8 cellular contexts compared by ENCODE assay signal in the genomic region with DNA sequence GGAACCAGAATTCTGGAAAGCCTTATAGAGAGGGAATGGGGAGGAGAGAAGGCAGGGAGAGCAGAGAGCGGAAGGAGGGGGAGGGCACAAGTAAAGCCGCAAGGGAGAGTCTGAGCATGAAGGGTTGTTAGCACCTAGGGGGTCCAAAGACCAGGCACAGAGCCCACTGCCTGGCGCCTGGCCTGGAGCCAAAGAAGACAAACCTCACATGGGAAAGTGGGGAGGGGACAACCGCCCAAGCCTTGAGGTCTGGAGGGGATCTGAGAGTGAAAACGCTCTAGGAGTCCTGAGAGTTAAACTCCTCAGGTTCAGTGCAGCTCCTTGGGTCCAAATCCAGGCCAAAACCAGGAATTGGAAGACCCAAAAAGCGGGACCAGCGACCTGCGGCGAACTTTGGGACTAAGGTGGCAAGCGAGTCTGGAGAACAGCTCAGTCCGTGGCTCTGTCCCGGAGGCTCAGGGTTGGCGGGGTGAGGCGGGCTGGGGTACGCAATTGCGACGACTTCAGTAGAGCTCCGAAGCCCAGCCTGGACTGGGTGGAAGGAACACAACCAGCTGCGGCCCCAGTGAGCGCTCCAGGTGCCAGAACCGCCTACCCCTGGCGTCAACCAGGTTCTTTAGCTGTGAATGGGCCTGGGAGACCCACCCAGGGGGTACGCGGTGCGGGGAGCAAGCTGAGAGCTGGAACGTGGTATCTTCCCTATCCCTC. TPM values are rescaled to one million over a fixed set of nuclear protein-coding genes. Genes with fewer than 3 reads are reported as not detected.
DNase-seq lines count a peak whose midpoint lies in the region; ATAC-seq, FAIRE-seq and TF ChIP-seq lines count a peak whose summit lies in the region.

No MANE protein-coding gene starts in this region.

- H3K4me1 ChIP-seq in astrocyte (ENCODE audit: insufficient read depth, low read length): peaks cover 29% of the 10 kb centered on the region
- H3K4me1 ChIP-seq in HepG2 (ENCODE audit: insufficient read depth, low read length): peaks cover 42% of the 10 kb centered on the region

- no peaks in the 10 kb centered on the region for H3K9me3 Mint-ChIP-seq in activated naive CD4-positive, alpha-beta T cell treated with anti-CD3 and anti-CD28 coated beads for 36 hours
- peaks cover 2% of the 10 kb centered on the region for H3K9me3 Mint-ChIP-seq in astrocyte (ENCODE audit: unreplicated experiment)
- no peaks in the 10 kb centered on the region for H3K9me3 Mint-ChIP-seq in type B pancreatic cell

- TF ChIP-seq CTCF in astrocyte (IDR thresholded peaks at IDR 0.05; ENCODE audit: insufficient read depth, low read depth, low read length) (no peak), HepG2 (CRISPR knock-in tag; IDR thresholded peaks at IDR 0.05) (no peak), type B pancreatic cell (conservative IDR thresholded peaks at IDR 0.05) (no peak)

- no peak for TF ChIP-seq RAD21 in HepG2 (CRISPR knock-in tag; IDR thresholded peaks at IDR 0.05)

- WGBS in HepG2 (ENCODE audit: low lambda C conversion rate): 16% methylated on average over 10 of the region's 26 CpGs

- peaks cover 3% of the 10 kb centered on the region for H3K36me3 Mint-ChIP-seq in activated naive CD4-positive, alpha-beta T cell treated with anti-CD3 and anti-CD28 coated beads for 36 hours (ENCODE audit: low read depth)
- H3K36me3 Mint-ChIP-seq in astrocyte (ENCODE audit: low read depth, unreplicated experiment) (peaks cover 2% of the 10 kb centered on the region), type B pancreatic cell (peaks cover 3% of the 10 kb centered on the region)

- peaks cover 22% of the 10 kb centered on the region for H3K4me1 Mint-ChIP-seq in activated naive CD4-positive, alpha-beta T cell treated with anti-CD3 and anti-CD28 coated beads for 36 hours (ENCODE audit: low read depth)
- H3K4me1 Mint-ChIP-seq in astrocyte (ENCODE audit: low read depth, unreplicated experiment): peaks cover 34% of the 10 kb centered on the region
- H3K4me1 Mint-ChIP-seq in type B pancreatic cell (ENCODE audit: unreplicated experiment): peaks cover 31% of the 10 kb centered on the region

- no peak for TF ChIP-seq EP300 in HepG2 (IDR thresholded peaks at IDR 0.05; ENCODE audit: low read depth in 2 of 2, low read length in 2 of 2)
- TF ChIP-seq EP300 in HepG2 (CRISPR knock-in tag; IDR thresholded peaks at IDR 0.05; ENCODE audit: borderline replicate concordance): no peak

- H3K27me3 ChIP-seq in astrocyte (ENCODE audit: insufficient read depth, low read length): no peaks in the 10 kb centered on the region
- peaks cover 0 to 7% of the 10 kb centered on the region in 2 experiments; a peak in 1 of 5 replicates for H3K27me3 ChIP-seq in HepG2 (ENCODE audit: control insufficient read depth in 1 of 2, insufficient read depth in 2 of 2, low read length in 2 of 2)

- no peak for FAIRE-seq in astrocyte (lab: Jason Lieb, UNC)
- peak; percentile 52 for FAIRE-seq in HepG2 (lab: Jason Lieb, UNC)

- CTCF ChIA-PET in activated naive CD4-positive, alpha-beta T cell treated with anti-CD3 and anti-CD28 coated beads for 36 hours (lab: Charles Lee): interaction anchor here (0.9 to 17.8 kb wide), 10 partner anchors 13 to 285 kb away, joined by 3 to 448 read pairs (median 4); partner anchors contain the start of genes CCDC9B and PLCB2
- CTCF ChIA-PET in HepG2 (lab: Yijun Ruan, JAX; ENCODE audit: low intra/inter-chr PET ratio, low total read pairs): interaction anchor here (2.8 to 4.6 kb wide), 2 partner anchors 16 to 99 kb away, joined by 12 to 19 read pairs; no protein-coding TSS in a partner anchor

- TF ChIP-seq POLR2A in HepG2 (IDR thresholded peaks at IDR 0.05; ENCODE audit: insufficient read depth in 1 of 2, low read depth in 2 of 2, low read length in 2 of 2): no peak

- H3K79me2 ChIP-seq in astrocyte (ENCODE audit: insufficient read depth, low read length): peaks cover 25% of the 10 kb centered on the region
- H3K79me2 ChIP-seq in HepG2 (ENCODE audit: insufficient read depth, low read length): no peaks in the 10 kb centered on the region

- H3K4me2 ChIP-seq in astrocyte (ENCODE audit: low read length) (peak overlapping the region; percentile 83), HepG2 (ENCODE audit: low read depth, low read length) (peak overlapping the region; percentile 82)

- H3K36me3 ChIP-seq in astrocyte (ENCODE audit: insufficient read depth, low read length) (peaks cover 6% of the 10 kb centered on the region), HepG2 (replicated peaks in 1 of 2; ENCODE audit: control insufficient read depth in 1 of 2, insufficient read depth in 2 of 2, low read length in 2 of 2) (no peaks in the 10 kb centered on the region)

- peak; percentile 14 for ATAC-seq in HepG2
- ATAC-seq in GM18519 (IDR thresholded peaks at IDR 0.05; ENCODE audit: low FRiP score, unreplicated experiment): no peak
- ATAC-seq in HG02610 (IDR thresholded peaks at IDR 0.05; ENCODE audit: unreplicated experiment): no peak

- BruUV-seq in HepG2 (replicated peaks; lab: Mats Ljungman, UMichigan): no TSS peak

- POLR2A ChIA-PET in HepG2 (lab: Yijun Ruan, JAX): interaction anchor here (0.6 to 1.9 kb wide), 9 partner anchors 9 to 320 kb away, joined by 3 to 24 read pairs (median 4); partner anchors contain the start of genes BUB1B, CCDC9B and IVD

- H3K4me3 ChIP-seq in astrocyte (ENCODE audit: insufficient read depth, low read depth, low read length): peak overlapping the region; percentile 17
- peak overlapping the region; percentile 8 to 75 (median 40); a peak in 4 of 6 replicates for H3K4me3 ChIP-seq in HepG2 (replicated peaks in 1 of 3; ENCODE audit: insufficient read depth in 1 of 3, low read depth in 2 of 3, low read length in 3 of 3)

- no peak for DNase-seq in activated naive CD4-positive, alpha-beta T cell treated with anti-CD3 and anti-CD28 coated beads for 36 hours
- DNase-seq in activated naive CD4-positive, alpha-beta T cell treated with Interleukin-2 at 50 U/mL for 16 hours: no peak
- DNase-seq in astrocyte (ENCODE audit: low read depth): no peak
- DNase-seq in HepG2 (ENCODE audit: low spot score): peak; percentile 53
- no peak for DNase-seq in type B pancreatic cell (ENCODE audit: extremely low spot score, unreplicated experiment)
- DNase-seq in EL: no peak

- H3K4me3 Mint-ChIP-seq in activated naive CD4-positive, alpha-beta T cell treated with anti-CD3 and anti-CD28 coated beads for 36 hours: peak overlapping the region; percentile 69
- H3K4me3 Mint-ChIP-seq in astrocyte (ENCODE audit: unreplicated experiment) (peak overlapping the region; percentile 77), type B pancreatic cell (peak overlapping the region; percentile 87)

- H3K27ac Mint-ChIP-seq in activated naive CD4-positive, alpha-beta T cell treated with anti-CD3 and anti-CD28 coated beads for 36 hours: no peak overlapping the region
- peak overlapping the region; percentile 26 for H3K27ac Mint-ChIP-seq in astrocyte (ENCODE audit: unreplicated experiment)
- H3K27ac Mint-ChIP-seq in type B pancreatic cell: no peak overlapping the region

- H2AFZ ChIP-seq in astrocyte (ENCODE audit: low read depth, low read length): peak overlapping the region; percentile 42
- H2AFZ ChIP-seq in HepG2 (ENCODE audit: low read length): no peak overlapping the region

- H3K27ac ChIP-seq in astrocyte (ENCODE audit: low read depth, low read length): no peak overlapping the region
- no peak overlapping the region for H3K27ac ChIP-seq in HepG2 (ENCODE audit: extremely low read length, insufficient read depth, low read length)

- no peak overlapping the region for H3K9ac ChIP-seq in astrocyte (ENCODE audit: low read length)
- no peak overlapping the region for H3K9ac ChIP-seq in HepG2 (ENCODE audit: insufficient read depth, low read depth, low read length)

- H3K27me3 Mint-ChIP-seq in activated naive CD4-positive, alpha-beta T cell treated with anti-CD3 and anti-CD28 coated beads for 36 hours (ENCODE audit: low read depth): no peaks in the 10 kb centered on the region
- H3K27me3 Mint-ChIP-seq in astrocyte (ENCODE audit: low read depth, unreplicated experiment) (no peaks in the 10 kb centered on the region), type B pancreatic cell (peaks cover 23% of the 10 kb centered on the region)

- H3K9me3 ChIP-seq in astrocyte (ENCODE audit: insufficient read depth, low read depth, low read length) (no peaks in the 10 kb centered on the region), HepG2 (ENCODE audit: low read length) (no peaks in the 10 kb centered on the region)

- intact Hi-C loops in activated naive CD4-positive, alpha-beta T cell treated with anti-CD3 and anti-CD28 coated beads for 36 hours (cut with micrococcal nuclease): loop anchor here (1.0 to 5.0 kb wide), 7 partner anchors 15 to 540 kb away; partner anchors contain the start of genes ANKRD63, BMF, EIF2AK4 and FSIP1
- intact Hi-C loops in HepG2 (cut with micrococcal nuclease; ENCODE audit: unreplicated experiment): loop anchor here (5.0 kb wide), 1 partner anchor 100 kb away; no protein-coding TSS in a partner anchor

- H4K20me1 ChIP-seq in astrocyte (ENCODE audit: insufficient read depth, low read length): peaks cover 21% of the 10 kb centered on the region
- no peaks in the 10 kb centered on the region for H4K20me1 ChIP-seq in HepG2 (ENCODE audit: insufficient read depth, low read length)

- in situ Hi-C loops in HepG2 (cut with HindIII; ENCODE audit: extremely low pct_ligation_motif_present, low pct_unique_long_range_greater_than_20kb): no loop called here

RNA-seq across cellular contexts. Expression of gene INAFM2, which starts 0.8 kb away (rescaled TPM):
- 1 to 10 TPM; 4.9 to 6.5 TPM for total RNA-seq in activated naive CD4-positive, alpha-beta T cell treated with anti-CD3 and anti-CD28 coated beads for 36 hours
- total RNA-seq in astrocyte (39.2 and 41.2 TPM in 2 replicates), HepG2 (2016; rRNA removed; fragmentation: Illumina TruSeq; extraction: Trizol) (6.5 and 8.1 TPM in 2 replicates), type B pancreatic cell (ENCODE audit: low replicate concordance) (12.3 and 23.6 TPM in 2 replicates)
- 2.3 and 2.5 TPM in 2 replicates for total RNA-seq in HepG2 (2016; cell fraction: cytosol; rRNA removed; fragmentation: Illumina TruSeq; extraction: Trizol; ENCODE audit: low read depth)
- total RNA-seq in HepG2 (2016; cell fraction: insoluble cytoplasmic fraction; rRNA removed; fragmentation: Illumina TruSeq; extraction: Trizol): 6.7 and 7.0 TPM in 2 replicates
- total RNA-seq in HepG2 (2016; cell fraction: membrane; rRNA removed; fragmentation: Illumina TruSeq; extraction: Trizol): 8.8 and 9.5 TPM in 2 replicates
- total RNA-seq in HepG2 (2016; cell fraction: nucleus; rRNA removed; fragmentation: Illumina TruSeq; extraction: Trizol): 5.3 and 7.0 TPM in 2 replicates
- polyA plus RNA-seq in HepG2 (2011; rRNA removed): 5.4 and 5.5 TPM in 2 replicates
- polyA plus RNA-seq in HepG2 (2011; cell fraction: cytosol; rRNA removed): 2.7 and 3.4 TPM in 2 replicates
- polyA plus RNA-seq in HepG2 (2011; cell fraction: nucleus; rRNA removed): 2.2 and 2.7 TPM in 2 replicates
- polyA plus RNA-seq in HepG2 (2012): 4.1 and 4.6 TPM in 2 replicates
- 1.7 and 3.1 TPM in 2 replicates for polyA plus RNA-seq in HepG2 (2016; cell fraction: cytosol; fragmentation: Illumina TruSeq; extraction: Trizol; ENCODE audit: low read depth)
- polyA plus RNA-seq in HepG2 (2016; cell fraction: insoluble cytoplasmic fraction; fragmentation: Illumina TruSeq; extraction: Trizol; ENCODE audit: low read depth): 6.6 and 7.4 TPM in 2 replicates
- polyA plus RNA-seq in HepG2 (2016; cell fraction: membrane; fragmentation: Illumina TruSeq; extraction: Trizol; ENCODE audit: low read depth): 5.0 and 6.1 TPM in 2 replicates
- 5.7 and 8.4 TPM in 2 replicates for polyA plus RNA-seq in HepG2 (2016; cell fraction: nucleus; fragmentation: Illumina TruSeq; extraction: Trizol; ENCODE audit: insufficient read depth, low read depth)
- polyA minus RNA-seq in HepG2 (2011; rRNA and poly(A)+ RNA removed; ENCODE audit: low replicate concordance): 3.4 and 5.5 TPM in 2 replicates
- polyA minus RNA-seq in HepG2 (2011; cell fraction: cytosol; rRNA and poly(A)+ RNA removed): 4.6 and 5.2 TPM in 2 replicates
- 2.2 and 4.2 TPM in 2 replicates for polyA minus RNA-seq in HepG2 (2011; cell fraction: nucleus; rRNA and poly(A)+ RNA removed)

RNA-seq across cellular contexts. Expression of gene PLCB2, which starts 14.9 kb away (rescaled TPM):
- total RNA-seq in activated naive CD4-positive, alpha-beta T cell treated with anti-CD3 and anti-CD28 coated beads for 36 hours: 10 to 100 TPM; 55.0 to 56.7 TPM
- total RNA-seq in astrocyte (1.7 and 3.7 TPM in 2 replicates), HepG2 (2016; rRNA removed; fragmentation: Illumina TruSeq; extraction: Trizol) (not detected in 2 replicates), type B pancreatic cell (ENCODE audit: low replicate concordance) (0.71 and 5.8 TPM in 2 replicates)
- total RNA-seq in HepG2 (2016; cell fraction: cytosol; rRNA removed; fragmentation: Illumina TruSeq; extraction: Trizol; ENCODE audit: low read depth): not detected in 2 replicates
- not detected in 2 replicates for total RNA-seq in HepG2 (2016; cell fraction: insoluble cytoplasmic fraction; rRNA removed; fragmentation: Illumina TruSeq; extraction: Trizol)
- not detected in 2 replicates for total RNA-seq in HepG2 (2016; cell fraction: membrane; rRNA removed; fragmentation: Illumina TruSeq; extraction: Trizol)
- total RNA-seq in HepG2 (2016; cell fraction: nucleus; rRNA removed; fragmentation: Illumina TruSeq; extraction: Trizol): not detected in 2 replicates
- polyA plus RNA-seq in HepG2 (2011; rRNA removed): 0.11 TPM in 1 of 2 replicates, not detected in the other
- polyA plus RNA-seq in HepG2 (2011; cell fraction: cytosol; rRNA removed): 0.05 and 0.06 TPM in 2 replicates
- 0.39 and 0.71 TPM in 2 replicates for polyA plus RNA-seq in HepG2 (2011; cell fraction: nucleus; rRNA removed)
- polyA plus RNA-seq in HepG2 (2012): not detected in 2 replicates
- polyA plus RNA-seq in HepG2 (2016; cell fraction: cytosol; fragmentation: Illumina TruSeq; extraction: Trizol; ENCODE audit: low read depth): not detected in 2 replicates
- not detected in 2 replicates for polyA plus RNA-seq in HepG2 (2016; cell fraction: insoluble cytoplasmic fraction; fragmentation: Illumina TruSeq; extraction: Trizol; ENCODE audit: low read depth)
- not detected in 2 replicates for polyA plus RNA-seq in HepG2 (2016; cell fraction: membrane; fragmentation: Illumina TruSeq; extraction: Trizol; ENCODE audit: low read depth)
- not detected in 2 replicates for polyA plus RNA-seq in HepG2 (2016; cell fraction: nucleus; fragmentation: Illumina TruSeq; extraction: Trizol; ENCODE audit: insufficient read depth, low read depth)
- 29.2 TPM in 1 of 2 replicates, not detected in the other for polyA minus RNA-seq in HepG2 (2011; rRNA and poly(A)+ RNA removed; ENCODE audit: low replicate concordance)
- not detected in 2 replicates for polyA minus RNA-seq in HepG2 (2011; cell fraction: cytosol; rRNA and poly(A)+ RNA removed)
- not detected in 2 replicates for polyA minus RNA-seq in HepG2 (2011; cell fraction: nucleus; rRNA and poly(A)+ RNA removed)

RNA-seq across cellular contexts. Expression of gene CCDC9B, which starts 18.1 kb away (rescaled TPM):
- 1 to 10 TPM; 1.9 to 2.2 TPM for total RNA-seq in activated naive CD4-positive, alpha-beta T cell treated with anti-CD3 and anti-CD28 coated beads for 36 hours
- 9.8 and 10.1 TPM in 2 replicates for total RNA-seq in astrocyte
- 1.0 and 1.6 TPM in 2 replicates for total RNA-seq in HepG2 (2016; rRNA removed; fragmentation: Illumina TruSeq; extraction: Trizol)
- 0.20 and 0.71 TPM in 2 replicates for total RNA-seq in HepG2 (2016; cell fraction: cytosol; rRNA removed; fragmentation: Illumina TruSeq; extraction: Trizol; ENCODE audit: low read depth)
- 0.89 and 1.7 TPM in 2 replicates for total RNA-seq in HepG2 (2016; cell fraction: insoluble cytoplasmic fraction; rRNA removed; fragmentation: Illumina TruSeq; extraction: Trizol)
- total RNA-seq in HepG2 (2016; cell fraction: membrane; rRNA removed; fragmentation: Illumina TruSeq; extraction: Trizol): 0.74 and 0.79 TPM in 2 replicates
- total RNA-seq in HepG2 (2016; cell fraction: nucleus; rRNA removed; fragmentation: Illumina TruSeq; extraction: Trizol): 5.4 and 6.0 TPM in 2 replicates
- 0.98 and 1.3 TPM in 2 replicates for polyA plus RNA-seq in HepG2 (2011; rRNA removed)
- 0.34 and 0.46 TPM in 2 replicates for polyA plus RNA-seq in HepG2 (2011; cell fraction: cytosol; rRNA removed)
- polyA plus RNA-seq in HepG2 (2011; cell fraction: nucleus; rRNA removed): 16.0 and 21.0 TPM in 2 replicates
- polyA plus RNA-seq in HepG2 (2012): 1.9 and 2.3 TPM in 2 replicates
- 0.20 and 0.31 TPM in 2 replicates for polyA plus RNA-seq in HepG2 (2016; cell fraction: cytosol; fragmentation: Illumina TruSeq; extraction: Trizol; ENCODE audit: low read depth)
- polyA plus RNA-seq in HepG2 (2016; cell fraction: insoluble cytoplasmic fraction; fragmentation: Illumina TruSeq; extraction: Trizol; ENCODE audit: low read depth): 0.72 and 1.5 TPM in 2 replicates
- 0.16 and 0.26 TPM in 2 replicates for polyA plus RNA-seq in HepG2 (2016; cell fraction: membrane; fragmentation: Illumina TruSeq; extraction: Trizol; ENCODE audit: low read depth)
- polyA plus RNA-seq in HepG2 (2016; cell fraction: nucleus; fragmentation: Illumina TruSeq; extraction: Trizol; ENCODE audit: insufficient read depth, low read depth): 10.8 and 14.7 TPM in 2 replicates
- 3.8 and 11.1 TPM in 2 replicates for polyA minus RNA-seq in HepG2 (2011; rRNA and poly(A)+ RNA removed; ENCODE audit: low replicate concordance)
- 0.69 and 2.3 TPM in 2 replicates for polyA minus RNA-seq in HepG2 (2011; cell fraction: cytosol; rRNA and poly(A)+ RNA removed)
- 16.1 and 20.5 TPM in 2 replicates for polyA minus RNA-seq in HepG2 (2011; cell fraction: nucleus; rRNA and poly(A)+ RNA removed)
- total RNA-seq in type B pancreatic cell (ENCODE audit: low replicate concordance): 1.6 and 2.4 TPM in 2 replicates

RNA-seq across cellular contexts. Expression of gene PHGR1, which starts 28.1 kb away (rescaled TPM):
- not detected for total RNA-seq in activated naive CD4-positive, alpha-beta T cell treated with anti-CD3 and anti-CD28 coated beads for 36 hours
- total RNA-seq in astrocyte (not detected in 2 replicates), HepG2 (2016; rRNA removed; fragmentation: Illumina TruSeq; extraction: Trizol) (not detected in 2 replicates), type B pancreatic cell (ENCODE audit: low replicate concordance) (5.6 and 15.8 TPM in 2 replicates)
- total RNA-seq in HepG2 (2016; cell fraction: cytosol; rRNA removed; fragmentation: Illumina TruSeq; extraction: Trizol; ENCODE audit: low read depth): not detected in 2 replicates
- not detected in 2 replicates for total RNA-seq in HepG2 (2016; cell fraction: insoluble cytoplasmic fraction; rRNA removed; fragmentation: Illumina TruSeq; extraction: Trizol)
- not detected in 2 replicates for total RNA-seq in HepG2 (2016; cell fraction: membrane; rRNA removed; fragmentation: Illumina TruSeq; extraction: Trizol)
- total RNA-seq in HepG2 (2016; cell fraction: nucleus; rRNA removed; fragmentation: Illumina TruSeq; extraction: Trizol): not detected in 2 replicates
- polyA plus RNA-seq in HepG2 (2011; rRNA removed): not detected in 2 replicates
- not detected in 2 replicates for polyA plus RNA-seq in HepG2 (2011; cell fraction: cytosol; rRNA removed)
- polyA plus RNA-seq in HepG2 (2011; cell fraction: nucleus; rRNA removed): not detected in 2 replicates
- polyA plus RNA-seq in HepG2 (2012): not detected in 2 replicates
- polyA plus RNA-seq in HepG2 (2016; cell fraction: cytosol; fragmentation: Illumina TruSeq; extraction: Trizol; ENCODE audit: low read depth): not detected in 2 replicates
- polyA plus RNA-seq in HepG2 (2016; cell fraction: insoluble cytoplasmic fraction; fragmentation: Illumina TruSeq; extraction: Trizol; ENCODE audit: low read depth): not detected in 2 replicates
- not detected in 2 replicates for polyA plus RNA-seq in HepG2 (2016; cell fraction: membrane; fragmentation: Illumina TruSeq; extraction: Trizol; ENCODE audit: low read depth)
- not detected in 2 replicates for polyA plus RNA-seq in HepG2 (2016; cell fraction: nucleus; fragmentation: Illumina TruSeq; extraction: Trizol; ENCODE audit: insufficient read depth, low read depth)
- not detected in 2 replicates for polyA minus RNA-seq in HepG2 (2011; rRNA and poly(A)+ RNA removed; ENCODE audit: low replicate concordance)
- polyA minus RNA-seq in HepG2 (2011; cell fraction: cytosol; rRNA and poly(A)+ RNA removed): not detected in 2 replicates
- polyA minus RNA-seq in HepG2 (2011; cell fraction: nucleus; rRNA and poly(A)+ RNA removed): not detected in 2 replicates

RNA-seq across cellular contexts. Expression of gene DISP2, which starts 35.3 kb away (rescaled TPM):
- total RNA-seq in activated naive CD4-positive, alpha-beta T cell treated with anti-CD3 and anti-CD28 coated beads for 36 hours: under 1 TPM in 1 of 2 experiments, not detected in 1; 0.02 TPM
- total RNA-seq in astrocyte (1.5 and 3.7 TPM in 2 replicates), HepG2 (2016; rRNA removed; fragmentation: Illumina TruSeq; extraction: Trizol) (0.09 and 0.15 TPM in 2 replicates), type B pancreatic cell (ENCODE audit: low replicate concordance) (1.5 and 1.8 TPM in 2 replicates)
- 0.20 TPM in 1 of 2 replicates, not detected in the other for total RNA-seq in HepG2 (2016; cell fraction: cytosol; rRNA removed; fragmentation: Illumina TruSeq; extraction: Trizol; ENCODE audit: low read depth)
- 0.01 and 0.15 TPM in 2 replicates for total RNA-seq in HepG2 (2016; cell fraction: insoluble cytoplasmic fraction; rRNA removed; fragmentation: Illumina TruSeq; extraction: Trizol)
- 0.14 and 0.25 TPM in 2 replicates for total RNA-seq in HepG2 (2016; cell fraction: membrane; rRNA removed; fragmentation: Illumina TruSeq; extraction: Trizol)
- total RNA-seq in HepG2 (2016; cell fraction: nucleus; rRNA removed; fragmentation: Illumina TruSeq; extraction: Trizol): 0.09 and 0.88 TPM in 2 replicates
- polyA plus RNA-seq in HepG2 (2011; rRNA removed): 0.07 and 0.32 TPM in 2 replicates
- 0.03 and 0.05 TPM in 2 replicates for polyA plus RNA-seq in HepG2 (2011; cell fraction: cytosol; rRNA removed)
- polyA plus RNA-seq in HepG2 (2011; cell fraction: nucleus; rRNA removed): 0.12 and 0.14 TPM in 2 replicates
- 0.03 and 0.12 TPM in 2 replicates for polyA plus RNA-seq in HepG2 (2012)
- polyA plus RNA-seq in HepG2 (2016; cell fraction: cytosol; fragmentation: Illumina TruSeq; extraction: Trizol; ENCODE audit: low read depth): 0.01 and 0.08 TPM in 2 replicates
- polyA plus RNA-seq in HepG2 (2016; cell fraction: insoluble cytoplasmic fraction; fragmentation: Illumina TruSeq; extraction: Trizol; ENCODE audit: low read depth): 0.03 and 0.20 TPM in 2 replicates
- polyA plus RNA-seq in HepG2 (2016; cell fraction: membrane; fragmentation: Illumina TruSeq; extraction: Trizol; ENCODE audit: low read depth): 0.26 and 0.30 TPM in 2 replicates
- polyA plus RNA-seq in HepG2 (2016; cell fraction: nucleus; fragmentation: Illumina TruSeq; extraction: Trizol; ENCODE audit: insufficient read depth, low read depth): 1.5 and 2.3 TPM in 2 replicates
- 0.40 and 1.0 TPM in 2 replicates for polyA minus RNA-seq in HepG2 (2011; rRNA and poly(A)+ RNA removed; ENCODE audit: low replicate concordance)
- polyA minus RNA-seq in HepG2 (2011; cell fraction: cytosol; rRNA and poly(A)+ RNA removed): 0.09 and 0.59 TPM in 2 replicates
- 0.37 and 0.64 TPM in 2 replicates for polyA minus RNA-seq in HepG2 (2011; cell fraction: nucleus; rRNA and poly(A)+ RNA removed)
